9 cellular contexts compared by ENCODE assay signal in the genomic region with DNA sequence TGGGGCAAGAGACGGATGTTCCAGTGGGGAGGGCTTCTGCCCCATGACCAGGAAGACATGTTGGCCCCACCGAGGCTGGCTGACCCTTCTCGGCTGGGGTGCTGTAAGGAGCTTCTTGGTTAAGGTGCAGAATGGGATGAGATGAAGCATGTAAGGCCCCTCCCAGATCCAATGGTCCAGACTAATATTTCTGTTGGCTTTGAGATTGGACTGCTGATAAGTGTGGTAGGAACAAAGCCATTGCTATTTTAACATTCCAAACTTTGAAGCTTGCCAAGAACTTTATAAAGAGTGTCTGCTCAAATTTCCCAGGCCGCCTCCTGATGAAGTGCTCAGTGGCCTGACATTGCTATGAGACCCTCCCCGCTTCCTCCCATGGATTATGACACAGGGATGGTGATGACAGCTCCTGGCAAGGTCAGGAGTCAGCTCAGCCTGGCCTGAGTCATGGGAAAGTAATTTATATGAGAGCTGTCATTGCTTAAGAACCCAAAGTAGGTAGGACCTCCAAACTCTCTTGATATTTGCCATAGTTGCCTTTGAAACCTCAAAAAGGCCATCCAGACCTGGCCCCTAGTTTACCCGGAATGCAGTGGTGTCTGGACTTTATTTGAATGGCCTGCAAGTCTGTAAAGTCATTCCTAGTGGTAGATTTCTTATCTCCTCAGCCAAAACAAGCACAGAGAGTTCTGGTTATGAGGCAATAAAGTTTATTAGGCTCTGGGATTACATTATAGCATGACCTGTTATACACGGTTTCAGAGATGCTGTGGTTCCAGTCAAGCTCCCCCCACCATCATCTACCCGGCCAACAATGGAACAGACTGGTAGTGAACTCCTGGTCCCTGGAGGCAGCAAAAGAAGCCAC. TPM values are rescaled to one million over a fixed set of nuclear protein-coding genes. Genes with fewer than 3 reads are reported as not detected.
DNase-seq lines count a peak whose midpoint lies in the region; ATAC-seq and TF ChIP-seq lines count a peak whose summit lies in the region.
"Had no signal": no experiment of that assay in that cellular context is flagged by ENCODE, and none has a peak within 500 bp of the region (broad histone marks: within the 10 kb centered on the region; RNA-seq: fewer than 3 reads in every experiment).

No MANE protein-coding gene starts in this region.

- no peaks in the 10 kb centered on the region for H3K27me3 Mint-ChIP-seq in endodermal cell (ENCODE audit: insufficient read depth)

- no peak for TF ChIP-seq CTCF in endodermal cell (conservative IDR thresholded peaks at IDR 0.05)

- H3K4me3 Mint-ChIP-seq in endodermal cell = no peak overlapping the region

- 91 to 95% methylated on average over 5 to 8 of the region's 8 CpGs for WGBS in endodermal cell (ENCODE audit: insufficient coverage in 1 of 2, insufficient read length in 1 of 2), 2 experiments
- 83 to 90% methylated on average over 3 of the region's 8 CpGs for WGBS in mesodermal cell (ENCODE audit: insufficient coverage in 2 of 2), 2 experiments

- TF ChIP-seq POLR2A in GM18505 (IDR thresholded peaks at IDR 0.05; ENCODE audit: borderline replicate concordance, extremely low read depth, insufficient read depth, insufficient read length) = no peak

- H3K36me3 Mint-ChIP-seq in endodermal cell (ENCODE audit: low read depth) = no peaks in the 10 kb centered on the region

- H3K9me3 Mint-ChIP-seq in endodermal cell = no peaks in the 10 kb centered on the region

- peak overlapping the region; percentile 65 for H3K27ac ChIP-seq in ACC112 (ENCODE audit: low read depth, low read length)
- no peak overlapping the region for H3K27ac ChIP-seq in endodermal cell (ENCODE audit: low read depth, low read length)
- H3K27ac ChIP-seq in mesodermal cell (ENCODE audit: low read depth, low read length, severe bottlenecking) = peak overlapping the region; percentile 91
- no peak overlapping the region for H3K27ac ChIP-seq in effector memory CD4-positive, alpha-beta T cell (ENCODE audit: insufficient read depth, low read length, poor library complexity, severe bottlenecking)
- H3K27ac ChIP-seq: testis had no signal

- no peak overlapping the region for H3K9ac ChIP-seq in endodermal cell (ENCODE audit: extremely low read depth, low read length, poor library complexity, severe bottlenecking)

- H3K4me1 Mint-ChIP-seq in endodermal cell = no peaks in the 10 kb centered on the region

- ATAC-seq in GM18505 (IDR thresholded peaks at IDR 0.05; ENCODE audit: unreplicated experiment) = no peak
- no peak for ATAC-seq in GM18868 (IDR thresholded peaks at IDR 0.05; ENCODE audit: unreplicated experiment)

- H3K36me3 ChIP-seq in ACC112 (ENCODE audit: insufficient read depth, low read length) (no peaks in the 10 kb centered on the region), MG63 (no peaks in the 10 kb centered on the region), endodermal cell (ENCODE audit: control insufficient read depth, insufficient read depth, low read length) (no peaks in the 10 kb centered on the region), mesodermal cell (ENCODE audit: control insufficient read depth, insufficient read depth, low read length) (no peaks in the 10 kb centered on the region)
- H3K36me3 ChIP-seq in effector memory CD4-positive, alpha-beta T cell (ENCODE audit: control insufficient read depth, insufficient read depth, low read length) = no peaks in the 10 kb centered on the region

- H3K9me3 ChIP-seq in MG63 (no peaks in the 10 kb centered on the region), endodermal cell (ENCODE audit: control insufficient read depth, low read length) (no peaks in the 10 kb centered on the region), mesodermal cell (ENCODE audit: control insufficient read depth, low read length) (no peaks in the 10 kb centered on the region)
- no peaks in the 10 kb centered on the region for H3K9me3 ChIP-seq in effector memory CD4-positive, alpha-beta T cell (ENCODE audit: control insufficient read depth, low read length)
- H3K9me3 ChIP-seq: testis had no signal

- H3K79me2 ChIP-seq in ACC112 (ENCODE audit: control insufficient read depth, insufficient read depth, low read length, unreplicated experiment) = no peaks in the 10 kb centered on the region

- H3K4me1 ChIP-seq in ACC112 (ENCODE audit: control insufficient read depth, insufficient read depth, low read length, unreplicated experiment) = peaks cover 33% of the 10 kb centered on the region
- no peaks in the 10 kb centered on the region for H3K4me1 ChIP-seq in endodermal cell (ENCODE audit: control insufficient read depth, insufficient read depth, low read length)
- H3K4me1 ChIP-seq in mesodermal cell (ENCODE audit: control insufficient read depth, insufficient read depth, low read length, poor library complexity, severe bottlenecking) = peaks cover 34% of the 10 kb centered on the region
- no peaks in the 10 kb centered on the region for H3K4me1 ChIP-seq in effector memory CD4-positive, alpha-beta T cell (ENCODE audit: control insufficient read depth, insufficient read depth, low read length, poor library complexity, severe bottlenecking)

- H3K27me3 ChIP-seq in ACC112 (ENCODE audit: insufficient read depth, low read length) (no peaks in the 10 kb centered on the region), MG63 (no peaks in the 10 kb centered on the region), endodermal cell (ENCODE audit: control insufficient read depth, insufficient read depth, low read length, poor library complexity, severe bottlenecking) (no peaks in the 10 kb centered on the region)
- no peaks in the 10 kb centered on the region for H3K27me3 ChIP-seq in effector memory CD4-positive, alpha-beta T cell (replicated peaks; ENCODE audit: control insufficient read depth, insufficient read depth, low read length, poor library complexity, severe bottlenecking)
- H3K27me3 ChIP-seq: testis had no signal

- H2AFZ ChIP-seq in ACC112 (ENCODE audit: low read length, unreplicated experiment) = no peak overlapping the region

- no peak overlapping the region for H3K27ac Mint-ChIP-seq in endodermal cell

- peak; percentile 95 for DNase-seq in MG63
- peak; percentile 23 for DNase-seq in endodermal cell
- no peak for DNase-seq in stimulated activated CD4-positive, alpha-beta T cell treated with anti-CD3 and anti-CD28 coated beads, Interleukin-12 subunit alpha, Interleukin-12 subunit beta, amount 100 ng/mL, for 4 hours
- DNase-seq in effector memory CD4-positive, alpha-beta T cell = no peak

- H3K4me3 ChIP-seq in ACC112 (ENCODE audit: low read depth, low read length) (no peak overlapping the region), MG63 (no peak overlapping the region), endodermal cell (ENCODE audit: low read length) (no peak overlapping the region), mesodermal cell (ENCODE audit: extremely low read depth, insufficient read depth, low read length, poor library complexity, severe bottlenecking) (no peak overlapping the region)
- H3K4me3 ChIP-seq in effector memory CD4-positive, alpha-beta T cell (ENCODE audit: insufficient read depth, low read depth, low read length, poor library complexity, severe bottlenecking) = no peak overlapping the region
- H3K4me3 ChIP-seq: testis had no signal

RNA-seq across cellular contexts. Expression of a gene that starts 55.2 kb away (rescaled TPM):
- 82.5 and 111 TPM in 2 replicates for total RNA-seq in MG63 (2014; rRNA removed; shearing (Covaris generic); ENCODE audit: low replicate concordance)
- under 1 TPM; 0.27 to 0.37 TPM for total RNA-seq in endodermal cell
- 3.4 TPM for polyA plus RNA-seq in endodermal cell (2013, experiment 1 of 2)
- polyA plus RNA-seq in endodermal cell (2013, experiment 2 of 2) = 2.1 TPM
- 118 TPM for polyA plus RNA-seq in mesodermal cell (2013, experiment 1 of 2)
- 115 TPM for polyA plus RNA-seq in mesodermal cell (2013, experiment 2 of 2)

Comparison
In these comparisons a context has a peak if more than half of its experiments do, and no peak if none do; other contexts are left out.
1. H3K27ac ChIP-seq: peak in ACC112 (single experiment) and mesodermal cell (single experiment); none in endodermal cell (single experiment) and effector memory CD4-positive, alpha-beta T cell (single experiment).
2. DNase-seq: peak in MG63 (single experiment) and endodermal cell (single experiment); none in stimulated activated CD4-positive, alpha-beta T cell treated with anti-CD3 and anti-CD28 coated beads, Interleukin-12 subunit alpha, Interleukin-12 subunit beta, amount 100 ng/mL, for 4 hours (single experiment) and effector memory CD4-positive, alpha-beta T cell (0 of 3).
3. RNA of a gene that starts 55.2 kb away (total RNA-seq): 82.5 to 111 TPM in MG63; 0.27 to 0.37 TPM in endodermal cell; every median in the first group is over 10 times any median in the second.